Comparison of ENCODE assay signal across 1 cellular context in genomic region chr2:188294547-188294946, GRCh38.
TF ChIP-seq lines count a peak whose summit lies in the region.

No MANE protein-coding gene starts in this region.

TF ChIP-seq in SK-N-SH treated with all-trans-retinoic acid at 6 μM for 48 hours, 23 proteins besides CTCF, POLR2A, EP300 and RAD21 (continued from another document):
- TF ChIP-seq, protein P1, sequence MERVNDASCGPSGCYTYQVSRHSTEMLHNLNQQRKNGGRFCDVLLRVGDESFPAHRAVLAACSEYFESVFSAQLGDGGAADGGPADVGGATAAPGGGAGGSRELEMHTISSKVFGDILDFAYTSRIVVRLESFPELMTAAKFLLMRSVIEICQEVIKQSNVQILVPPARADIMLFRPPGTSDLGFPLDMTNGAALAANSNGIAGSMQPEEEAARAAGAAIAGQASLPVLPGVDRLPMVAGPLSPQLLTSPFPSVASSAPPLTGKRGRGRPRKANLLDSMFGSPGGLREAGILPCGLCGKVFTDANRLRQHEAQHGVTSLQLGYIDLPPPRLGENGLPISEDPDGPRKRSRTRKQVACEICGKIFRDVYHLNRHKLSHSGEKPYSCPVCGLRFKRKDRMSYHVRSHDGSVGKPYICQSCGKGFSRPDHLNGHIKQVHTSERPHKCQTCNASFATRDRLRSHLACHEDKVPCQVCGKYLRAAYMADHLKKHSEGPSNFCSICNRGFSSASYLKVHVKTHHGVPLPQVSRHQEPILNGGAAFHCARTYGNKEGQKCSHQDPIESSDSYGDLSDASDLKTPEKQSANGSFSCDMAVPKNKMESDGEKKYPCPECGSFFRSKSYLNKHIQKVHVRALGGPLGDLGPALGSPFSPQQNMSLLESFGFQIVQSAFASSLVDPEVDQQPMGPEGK (CRISPR knock-in tag; IDR thresholded peaks at IDR 0.05; ENCODE audit: borderline replicate concordance) = no peak
